ENCODE assay signal across 10 cellular contexts in the genomic region with DNA sequence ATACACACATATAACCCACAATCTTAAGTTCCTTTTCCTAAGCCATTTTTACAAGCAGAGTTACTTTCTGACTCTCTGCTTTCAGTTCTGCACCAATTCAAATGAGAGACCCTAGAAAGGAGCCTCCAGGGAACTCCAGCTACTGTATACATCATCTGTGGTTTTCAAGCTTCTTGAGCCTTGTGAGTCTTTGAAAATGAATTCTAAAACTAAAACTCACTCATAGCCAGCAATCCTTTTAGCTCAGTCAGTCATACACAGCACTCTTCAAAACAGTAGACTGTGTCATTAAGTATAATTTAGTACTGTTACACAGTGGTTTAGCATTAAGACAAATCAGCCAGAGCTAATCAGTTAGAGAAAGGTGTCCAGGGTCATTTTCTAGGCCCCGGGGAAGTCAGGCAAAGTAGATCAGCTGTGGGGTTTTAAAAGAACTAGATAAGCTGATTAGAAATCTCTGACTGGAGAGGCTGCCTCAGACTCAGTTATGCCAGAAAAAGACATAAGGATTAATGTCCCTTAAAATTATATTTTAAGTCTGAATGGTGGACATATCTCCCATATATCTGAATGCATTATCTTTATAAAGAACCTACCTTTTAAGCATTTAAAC.
DNase-seq lines count a peak whose midpoint lies in the region; ATAC-seq, FAIRE-seq and TF ChIP-seq lines count a peak whose summit lies in the region.
"Had no signal": no experiment of that assay in that cellular context is flagged by ENCODE, and none has a peak within 500 bp of the region (broad histone marks: within the 10 kb centered on the region; RNA-seq: fewer than 3 reads in every experiment).

No MANE protein-coding gene starts in this region.

- TF ChIP-seq POLR2A in testis (IDR thresholded peaks at IDR 0.05): no peak

- H3K27ac Mint-ChIP-seq in activated T-helper 17 cell treated with anti-CD3 and anti-CD28 coated beads, Interleukin-2, amount 50 U/mL, for 72 hours: no peak overlapping the region

- DNase-seq in left ventricle myocardium inferior: no peak
- DNase-seq in right atrium auricular region (ENCODE audit: low spot score): no peak
- peak; percentile 35 for DNase-seq in bronchial epithelial cell (ENCODE audit: low read depth)
- DNase-seq in testis: no peak
- DNase-seq in NCI-H446 (lab: John Stamatoyannopoulos, UW): no peak
- DNase-seq in midbrain (lab: John Stamatoyannopoulos, UW): no peak
- DNase-seq: activated naive CD4-positive, alpha-beta T cell; MG63 had no signal

- no peaks in the 10 kb centered on the region for H3K4me1 Mint-ChIP-seq in activated T-helper 17 cell treated with anti-CD3 and anti-CD28 coated beads, Interleukin-2, amount 50 U/mL, for 72 hours

- H3K27ac ChIP-seq in left ventricle myocardium inferior (replicated peaks): peak overlapping the region; percentile 36
- H3K27ac ChIP-seq in right atrium auricular region: no peak overlapping the region
- peak overlapping the region; percentile 18 for H3K27ac ChIP-seq in HUES48 (ENCODE audit: low read depth, low read length)
- H3K27ac ChIP-seq in testis: no peak overlapping the region

- no peaks in the 10 kb centered on the region for H3K36me3 ChIP-seq in left ventricle myocardium inferior
- no peaks in the 10 kb centered on the region for H3K36me3 ChIP-seq in right atrium auricular region
- no peaks in the 10 kb centered on the region for H3K36me3 ChIP-seq in HUES48 (ENCODE audit: control insufficient read depth, insufficient read depth, low read length)
- no peaks in the 10 kb centered on the region for H3K36me3 ChIP-seq in bronchial epithelial cell (ENCODE audit: control insufficient read depth, insufficient read depth, low read length)
- H3K36me3 ChIP-seq in testis (ENCODE audit: low read depth, missing control alignments): no peaks in the 10 kb centered on the region
- H3K36me3 ChIP-seq: MG63 had no signal

- H3K4me3 Mint-ChIP-seq in activated T-helper 17 cell treated with anti-CD3 and anti-CD28 coated beads, Interleukin-2, amount 50 U/mL, for 72 hours: no peak overlapping the region

- H3K4me3 ChIP-seq in left ventricle myocardium inferior (no peak overlapping the region), right atrium auricular region (no peak overlapping the region), HUES48 (ENCODE audit: low read depth, low read length) (no peak overlapping the region), bronchial epithelial cell (ENCODE audit: low read depth, low read length) (no peak overlapping the region), testis (no peak overlapping the region)
- H3K4me3 ChIP-seq: MG63 had no signal

- 0 to 18% methylated on average over 1 of the region's 1 CpG for WGBS in testis, 2 donors

- H3K36me3 Mint-ChIP-seq in activated T-helper 17 cell treated with anti-CD3 and anti-CD28 coated beads, Interleukin-2, amount 50 U/mL, for 72 hours (ENCODE audit: low read depth): no peaks in the 10 kb centered on the region

- H3K4me1 ChIP-seq in left ventricle myocardium inferior: peaks cover 54% of the 10 kb centered on the region
- peaks cover 0 to 31% of the 10 kb centered on the region in 2 donors for H3K4me1 ChIP-seq in right atrium auricular region
- peaks cover 27% of the 10 kb centered on the region for H3K4me1 ChIP-seq in HUES48 (ENCODE audit: control insufficient read depth, insufficient read depth, low read length)
- H3K4me1 ChIP-seq in testis: no peaks in the 10 kb centered on the region

- ATAC-seq in activated T-helper 17 cell treated with anti-CD3 and anti-CD28 coated beads, Interleukin-2, amount 50 U/mL, for 72 hours (replicated peaks): no peak

- no peak for FAIRE-seq in bronchial epithelial cell (lab: Jason Lieb, UNC)

- no peaks in the 10 kb centered on the region for H3K27me3 Mint-ChIP-seq in activated T-helper 17 cell treated with anti-CD3 and anti-CD28 coated beads, Interleukin-2, amount 50 U/mL, for 72 hours

- H3K9ac ChIP-seq in HUES48 (ENCODE audit: low read depth, low read length): no peak overlapping the region

- H3K27me3 ChIP-seq in left ventricle myocardium inferior (ENCODE audit: low read depth) (no peaks in the 10 kb centered on the region), right atrium auricular region (no peaks in the 10 kb centered on the region), HUES48 (ENCODE audit: control insufficient read depth, insufficient read depth, low read length) (no peaks in the 10 kb centered on the region), bronchial epithelial cell (ENCODE audit: control insufficient read depth, insufficient read depth, low read length) (no peaks in the 10 kb centered on the region), testis (no peaks in the 10 kb centered on the region)
- H3K27me3 ChIP-seq: MG63 had no signal

- H3K9me3 Mint-ChIP-seq in activated T-helper 17 cell treated with anti-CD3 and anti-CD28 coated beads, Interleukin-2, amount 50 U/mL, for 72 hours: no peaks in the 10 kb centered on the region

- H3K9me3 ChIP-seq in left ventricle myocardium inferior (replicated peaks) (no peaks in the 10 kb centered on the region), right atrium auricular region (no peaks in the 10 kb centered on the region), HUES48 (ENCODE audit: control insufficient read depth, insufficient read depth, low read length) (no peaks in the 10 kb centered on the region), testis (no peaks in the 10 kb centered on the region)
- H3K9me3 ChIP-seq: MG63 had no signal

- TF ChIP-seq CTCF in left ventricle myocardium inferior (IDR thresholded peaks at IDR 0.05; ENCODE audit: borderline replicate concordance) (no peak), right atrium auricular region (IDR thresholded peaks at IDR 0.05) (no peak), bronchial epithelial cell (IDR thresholded peaks at IDR 0.05; ENCODE audit: insufficient read depth, low read length, severe bottlenecking) (no peak), testis (IDR thresholded peaks at IDR 0.05) (no peak)

- intact Hi-C loops in left ventricle myocardium inferior (cut with micrococcal nuclease): no loop called here
- intact Hi-C loops in testis (cut with DNase I; ENCODE audit: low total_unique reads): no loop called here

Comparison
In these comparisons a context has a peak if more than half of its experiments do, and no peak if none do; other contexts are left out.
1. H3K27ac ChIP-seq: peak in left ventricle myocardium inferior (single experiment) and HUES48 (single experiment); none in right atrium auricular region (0 of 2) and testis (0 of 2).